1 cellular context compared by ENCODE assay signal in genomic region chr4:56475917-56476316, GRCh38.
TF ChIP-seq lines count a peak whose summit lies in the region.

No MANE protein-coding gene starts in this region.

TF ChIP-seq in WTC11, 78 proteins besides CTCF, POLR2A, EP300 and RAD21 (continued from another document):
- TF ChIP-seq, protein P1, sequence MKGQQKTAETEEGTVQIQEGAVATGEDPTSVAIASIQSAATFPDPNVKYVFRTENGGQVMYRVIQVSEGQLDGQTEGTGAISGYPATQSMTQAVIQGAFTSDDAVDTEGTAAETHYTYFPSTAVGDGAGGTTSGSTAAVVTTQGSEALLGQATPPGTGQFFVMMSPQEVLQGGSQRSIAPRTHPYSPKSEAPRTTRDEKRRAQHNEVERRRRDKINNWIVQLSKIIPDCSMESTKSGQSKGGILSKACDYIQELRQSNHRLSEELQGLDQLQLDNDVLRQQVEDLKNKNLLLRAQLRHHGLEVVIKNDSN (CRISPR knock-in tag; IDR thresholded peaks at IDR 0.05), result no peak
- TF ChIP-seq ZNF532 (CRISPR knock-in tag; IDR thresholded peaks at IDR 0.05; ENCODE audit: borderline replicate concordance), result no peak
TF ChIP-seq in WTC11: peak in this region for 0.
